In genomic region chr9:95089916-95090791, GRCh38 we compare ENCODE assay signal across 9 cellular contexts.
DNase-seq lines count a peak whose midpoint lies in the region; ATAC-seq and TF ChIP-seq lines count a peak whose summit lies in the region.
"Had no signal": no experiment of that assay in that cellular context is flagged by ENCODE, and none has a peak within 500 bp of the region (broad histone marks: within the 10 kb centered on the region; RNA-seq: fewer than 3 reads in every experiment).

No MANE protein-coding gene starts in this region.

- 0 to 22% methylated on average over 1 to 5 of the region's 23 CpGs for WGBS in gastroesophageal sphincter (ENCODE audit: low coverage in 1 of 2), 2 donors

- H3K9me3 ChIP-seq in RWPE2 (ENCODE audit: severe bottlenecking), result no peaks in the 10 kb centered on the region
- no peaks in the 10 kb centered on the region for H3K9me3 ChIP-seq in gastroesophageal sphincter
- no peaks in the 10 kb centered on the region for H3K9me3 ChIP-seq in upper lobe of right lung

- no peak for TF ChIP-seq EP300 in gastroesophageal sphincter (IDR thresholded peaks at IDR 0.05)

- ATAC-seq in RWPE2 (ENCODE audit: low read depth) (no peak), gastroesophageal sphincter (peak; percentile 48), upper lobe of right lung (peak; percentile 38), HG02973 (IDR thresholded peaks at IDR 0.05; ENCODE audit: unreplicated experiment) (no peak)

- no peaks in the 10 kb centered on the region for H3K27me3 ChIP-seq in RWPE2 (ENCODE audit: insufficient read depth, poor library complexity, severe bottlenecking)
- H3K27me3 ChIP-seq in gastroesophageal sphincter, result no peaks in the 10 kb centered on the region
- H3K27me3 ChIP-seq in upper lobe of right lung, result no peaks in the 10 kb centered on the region
- H3K27me3 ChIP-seq: brain microvascular endothelial cell had no signal

- peaks cover 21% of the 10 kb centered on the region for H3K36me3 ChIP-seq in RWPE2 (ENCODE audit: low read depth)
- H3K36me3 ChIP-seq in gastroesophageal sphincter, result peaks cover 0 to 41% of the 10 kb centered on the region in 2 donors
- H3K36me3 ChIP-seq in upper lobe of right lung, result peaks cover 21% of the 10 kb centered on the region

- H3K4me1 ChIP-seq in RWPE2 (ENCODE audit: insufficient read depth, poor library complexity, severe bottlenecking), result peaks cover 22% of the 10 kb centered on the region
- H3K4me1 ChIP-seq in gastroesophageal sphincter, result peaks cover 8 to 100% (median 58%) of the 10 kb centered on the region in 3 donors
- peaks cover 49% of the 10 kb centered on the region for H3K4me1 ChIP-seq in upper lobe of right lung

- no peak for DNase-seq in RWPE2 (ENCODE audit: low spot score)
- DNase-seq in myocyte (ENCODE audit: low read depth), result peak; percentile 94
- DNase-seq in upper lobe of right lung, result no peak
- no peak for DNase-seq in CD1c-positive myeloid dendritic cell (ENCODE audit: extremely low spot score)
- DNase-seq in HUDEP-2 (lab: John Stamatoyannopoulos, UW; ENCODE audit: unreplicated experiment in 76 of 76), result no peak
- DNase-seq: brain microvascular endothelial cell, NCI-H226 had no signal

- H3K4me3 ChIP-seq in RWPE2 (ENCODE audit: severe bottlenecking), result no peak overlapping the region
- H3K4me3 ChIP-seq in gastroesophageal sphincter, result no peak overlapping the region
- H3K4me3 ChIP-seq in upper lobe of right lung, result no peak overlapping the region

- intact Hi-C loops in upper lobe of right lung (cut with DNase I), result no loop called here

- peak overlapping the region; percentile 94 for H3K27ac ChIP-seq in RWPE2 (ENCODE audit: poor library complexity, severe bottlenecking)
- H3K27ac ChIP-seq in gastroesophageal sphincter, result peak overlapping the region; percentile 45 to 89 (median 81)
- H3K27ac ChIP-seq in upper lobe of right lung, result peak overlapping the region; percentile 66

- TF ChIP-seq CTCF in RWPE2 (IDR thresholded peaks at IDR 0.05; ENCODE audit: poor library complexity, severe bottlenecking), result no peak
- TF ChIP-seq CTCF in gastroesophageal sphincter (IDR thresholded peaks at IDR 0.05), result peak in 1 of 4 experiments; percentile 26
- TF ChIP-seq CTCF in upper lobe of right lung (IDR thresholded peaks at IDR 0.05), result no peak

- TF ChIP-seq POLR2A in gastroesophageal sphincter (IDR thresholded peaks at IDR 0.05), result no peak

Comparison
In these comparisons a context has a peak if more than half of its experiments do, and no peak if none do; other contexts are left out.
1. ATAC-seq: peak in gastroesophageal sphincter (single experiment) and upper lobe of right lung (single experiment); none in RWPE2 (single experiment) and HG02973 (single experiment).
2. Peak in every context shown above with its lines, with median percentiles within 50 percentile points of each other: H3K27ac ChIP-seq.